ENCODE assay signal across 3 cellular contexts in the genomic region with DNA sequence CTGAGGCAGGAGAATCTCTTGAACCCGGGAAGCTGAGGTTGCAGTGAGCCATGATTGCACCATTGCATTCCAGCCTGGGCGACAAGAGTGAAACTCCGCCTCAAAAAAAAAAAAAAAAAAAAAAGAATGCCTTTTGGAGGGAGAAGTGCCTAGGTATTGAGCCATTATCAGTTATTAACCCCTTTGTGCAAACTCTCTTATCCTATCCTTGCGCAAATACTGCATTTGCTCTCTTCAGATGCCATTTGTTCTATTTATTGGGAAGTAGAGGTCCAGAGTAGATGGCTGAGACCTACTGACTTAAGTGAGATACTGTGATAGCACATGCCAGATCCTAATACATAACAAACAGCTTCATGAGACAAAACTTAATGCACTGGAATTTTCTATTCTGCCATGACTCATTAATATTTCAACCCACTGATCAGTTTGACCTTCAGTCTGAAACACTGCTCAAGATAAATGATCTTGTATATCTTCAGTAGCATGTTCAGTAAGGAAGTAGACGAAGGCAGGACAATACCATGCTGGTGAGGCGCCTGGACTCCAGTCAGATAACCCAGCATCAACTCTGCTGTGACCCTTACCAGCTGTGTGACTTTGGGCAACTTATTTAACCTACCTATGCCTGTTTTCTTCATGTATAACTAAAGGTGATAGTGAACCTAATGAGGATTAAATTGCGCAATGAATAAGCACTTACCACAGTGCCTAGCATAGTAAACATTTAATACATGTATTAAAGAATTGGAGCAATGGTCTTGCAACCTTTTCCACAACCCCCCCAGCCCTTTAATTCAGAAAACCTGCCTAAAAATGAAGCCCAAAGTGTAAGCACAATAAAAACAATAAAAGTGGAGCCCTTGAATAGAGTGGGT.
TF ChIP-seq lines count a peak whose summit lies in the region.

No MANE protein-coding gene starts in this region.

TF ChIP-seq in SK-N-SH treated with all-trans-retinoic acid at 6 μM for 48 hours, 23 proteins besides CTCF, POLR2A, EP300 and RAD21 (continues in another document):
- no peak for TF ChIP-seq TOX (CRISPR knock-in tag; IDR thresholded peaks at IDR 0.05; ENCODE audit: borderline replicate concordance)
- no peak for TF ChIP-seq ISL1 (CRISPR knock-in tag; IDR thresholded peaks at IDR 0.05)
- no peak for TF ChIP-seq ARNTL (CRISPR knock-in tag; IDR thresholded peaks at IDR 0.05; ENCODE audit: borderline replicate concordance, low read depth)
- TF ChIP-seq, protein P1, sequence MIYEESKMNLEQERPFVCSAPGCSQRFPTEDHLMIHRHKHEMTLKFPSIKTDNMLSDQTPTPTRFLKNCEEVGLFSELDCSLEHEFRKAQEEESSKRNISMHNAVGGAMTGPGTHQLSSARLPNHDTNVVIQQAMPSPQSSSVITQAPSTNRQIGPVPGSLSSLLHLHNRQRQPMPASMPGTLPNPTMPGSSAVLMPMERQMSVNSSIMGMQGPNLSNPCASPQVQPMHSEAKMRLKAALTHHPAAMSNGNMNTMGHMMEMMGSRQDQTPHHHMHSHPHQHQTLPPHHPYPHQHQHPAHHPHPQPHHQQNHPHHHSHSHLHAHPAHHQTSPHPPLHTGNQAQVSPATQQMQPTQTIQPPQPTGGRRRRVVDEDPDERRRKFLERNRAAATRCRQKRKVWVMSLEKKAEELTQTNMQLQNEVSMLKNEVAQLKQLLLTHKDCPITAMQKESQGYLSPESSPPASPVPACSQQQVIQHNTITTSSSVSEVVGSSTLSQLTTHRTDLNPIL (CRISPR knock-in tag; IDR thresholded peaks at IDR 0.05; ENCODE audit: low read depth): no peak
- TF ChIP-seq PPARA (CRISPR knock-in tag; IDR thresholded peaks at IDR 0.05; ENCODE audit: borderline replicate concordance): no peak
- no peak for TF ChIP-seq ZNF8 (CRISPR knock-in tag; IDR thresholded peaks at IDR 0.05)
- TF ChIP-seq, protein P2, sequence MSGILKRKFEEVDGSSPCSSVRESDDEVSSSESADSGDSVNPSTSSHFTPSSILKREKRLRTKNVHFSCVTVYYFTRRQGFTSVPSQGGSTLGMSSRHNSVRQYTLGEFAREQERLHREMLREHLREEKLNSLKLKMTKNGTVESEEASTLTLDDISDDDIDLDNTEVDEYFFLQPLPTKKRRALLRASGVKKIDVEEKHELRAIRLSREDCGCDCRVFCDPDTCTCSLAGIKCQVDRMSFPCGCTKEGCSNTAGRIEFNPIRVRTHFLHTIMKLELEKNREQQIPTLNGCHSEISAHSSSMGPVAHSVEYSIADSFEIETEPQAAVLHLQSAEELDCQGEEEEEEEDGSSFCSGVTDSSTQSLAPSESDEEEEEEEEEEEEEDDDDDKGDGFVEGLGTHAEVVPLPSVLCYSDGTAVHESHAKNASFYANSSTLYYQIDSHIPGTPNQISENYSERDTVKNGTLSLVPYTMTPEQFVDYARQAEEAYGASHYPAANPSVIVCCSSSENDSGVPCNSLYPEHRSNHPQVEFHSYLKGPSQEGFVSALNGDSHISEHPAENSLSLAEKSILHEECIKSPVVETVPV (CRISPR knock-in tag; IDR thresholded peaks at IDR 0.05): no peak
- TF ChIP-seq, protein P3, sequence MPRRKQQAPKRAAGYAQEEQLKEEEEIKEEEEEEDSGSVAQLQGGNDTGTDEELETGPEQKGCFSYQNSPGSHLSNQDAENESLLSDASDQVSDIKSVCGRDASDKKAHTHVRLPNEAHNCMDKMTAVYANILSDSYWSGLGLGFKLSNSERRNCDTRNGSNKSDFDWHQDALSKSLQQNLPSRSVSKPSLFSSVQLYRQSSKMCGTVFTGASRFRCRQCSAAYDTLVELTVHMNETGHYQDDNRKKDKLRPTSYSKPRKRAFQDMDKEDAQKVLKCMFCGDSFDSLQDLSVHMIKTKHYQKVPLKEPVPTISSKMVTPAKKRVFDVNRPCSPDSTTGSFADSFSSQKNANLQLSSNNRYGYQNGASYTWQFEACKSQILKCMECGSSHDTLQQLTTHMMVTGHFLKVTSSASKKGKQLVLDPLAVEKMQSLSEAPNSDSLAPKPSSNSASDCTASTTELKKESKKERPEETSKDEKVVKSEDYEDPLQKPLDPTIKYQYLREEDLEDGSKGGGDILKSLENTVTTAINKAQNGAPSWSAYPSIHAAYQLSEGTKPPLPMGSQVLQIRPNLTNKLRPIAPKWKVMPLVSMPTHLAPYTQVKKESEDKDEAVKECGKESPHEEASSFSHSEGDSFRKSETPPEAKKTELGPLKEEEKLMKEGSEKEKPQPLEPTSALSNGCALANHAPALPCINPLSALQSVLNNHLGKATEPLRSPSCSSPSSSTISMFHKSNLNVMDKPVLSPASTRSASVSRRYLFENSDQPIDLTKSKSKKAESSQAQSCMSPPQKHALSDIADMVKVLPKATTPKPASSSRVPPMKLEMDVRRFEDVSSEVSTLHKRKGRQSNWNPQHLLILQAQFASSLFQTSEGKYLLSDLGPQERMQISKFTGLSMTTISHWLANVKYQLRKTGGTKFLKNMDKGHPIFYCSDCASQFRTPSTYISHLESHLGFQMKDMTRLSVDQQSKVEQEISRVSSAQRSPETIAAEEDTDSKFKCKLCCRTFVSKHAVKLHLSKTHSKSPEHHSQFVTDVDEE (CRISPR knock-in tag; IDR thresholded peaks at IDR 0.05): no peak

TF ChIP-seq in SK-N-SH, 30 proteins besides CTCF, POLR2A, EP300 and RAD21:
- TF ChIP-seq, protein P4, sequence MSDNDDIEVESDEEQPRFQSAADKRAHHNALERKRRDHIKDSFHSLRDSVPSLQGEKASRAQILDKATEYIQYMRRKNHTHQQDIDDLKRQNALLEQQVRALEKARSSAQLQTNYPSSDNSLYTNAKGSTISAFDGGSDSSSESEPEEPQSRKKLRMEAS (IDR thresholded peaks at IDR 0.05; ENCODE audit: low read depth): no peak
- TF ChIP-seq MXI1 (IDR thresholded peaks at IDR 0.05; ENCODE audit: low read depth, low read length) (no peak), REST (IDR thresholded peaks at IDR 0.05; ENCODE audit: low read depth, low read length) (no peak), ELF1 (IDR thresholded peaks at IDR 0.05) (no peak), MEF2A (IDR thresholded peaks at IDR 0.05; ENCODE audit: borderline replicate concordance, low read depth) (no peak), FOSL2 (IDR thresholded peaks at IDR 0.05; ENCODE audit: borderline replicate concordance, low read depth) (no peak), POLR2AphosphoS5 (IDR thresholded peaks at IDR 0.05; ENCODE audit: low read depth, low read length) (no peak)
TF ChIP-seq in SK-N-SH: peak in this region for 0.

TF ChIP-seq in Ishikawa, 13 proteins besides CTCF, POLR2A, EP300 and RAD21:
- no peak for TF ChIP-seq REST (IDR thresholded peaks at IDR 0.05; ENCODE audit: low read depth)
- TF ChIP-seq CEBPB (IDR thresholded peaks at IDR 0.05): peak; percentile 87
- TF ChIP-seq EGR1 (IDR thresholded peaks at IDR 0.05): no peak
- no peak for TF ChIP-seq TAF1 (IDR thresholded peaks at IDR 0.05; ENCODE audit: low read depth)
